In genomic region chr5:159331099-159331973, GRCh38 we compare ENCODE assay signal across 9 cellular contexts. TPM values are rescaled to one million over a fixed set of nuclear protein-coding genes. Genes with fewer than 3 reads are reported as not detected.
DNase-seq lines count a peak whose midpoint lies in the region; ATAC-seq and TF ChIP-seq lines count a peak whose summit lies in the region.
"Had no signal": no experiment of that assay in that cellular context is flagged by ENCODE, and none has a peak within 500 bp of the region (broad histone marks: within the 10 kb centered on the region; RNA-seq: fewer than 3 reads in every experiment).

No MANE protein-coding gene starts in this region.

- DNase-seq in HAP-1 (ENCODE audit: low spot score in 2 of 2) (peak; percentile 34 to 83), NCI-H460 (ENCODE audit: extremely low read depth, low read depth) (peak; percentile 36), mesendoderm (peak; percentile 64)
- DNase-seq in activated CD4-positive, alpha-beta T cell treated with anti-CD3 and anti-CD28 coated beads, Interleukin-2, amount 50 U/mL, for 48 hours, result peak; percentile 85 to 86
- DNase-seq in effector CD4-positive, alpha-beta T cell, result peak; percentile 66
- DNase-seq in stimulated activated CD8-positive, alpha-beta memory T cell treated with anti-CD3 and anti-CD28 coated beads, Interleukin-2, amount 100 ng/mL, for 48 hours (ENCODE audit: low read depth in 2 of 2), result peak; percentile 51 to 73

- H4K8ac ChIP-seq in mesendoderm (ENCODE audit: low read depth, low read length), result no peak overlapping the region

- H3K23ac ChIP-seq in mesendoderm (ENCODE audit: low read length), result no peak overlapping the region

- peaks cover 3% of the 10 kb centered on the region; the same call in 1 of the 2 replicates for H3K4me1 ChIP-seq in HAP-1
- H3K4me1 ChIP-seq in mesendoderm (ENCODE audit: control insufficient read depth, low read depth, low read length), result no peaks in the 10 kb centered on the region

- H3K9ac ChIP-seq in mesendoderm (ENCODE audit: low read length), result peak overlapping the region; percentile 60

- H3K79me1 ChIP-seq in mesendoderm (ENCODE audit: low read length), result no peaks in the 10 kb centered on the region

- peak overlapping the region; percentile 94 for H3K4ac ChIP-seq in mesendoderm (ENCODE audit: low read depth, low read length)

- H2BK120ac ChIP-seq in mesendoderm (ENCODE audit: low read depth, low read length), result peak overlapping the region; percentile 95

- no peaks in the 10 kb centered on the region for H3K9me3 ChIP-seq in HAP-1

- H3K4me2 ChIP-seq in mesendoderm (ENCODE audit: low read length), result peak overlapping the region; percentile 4

- H2AK5ac ChIP-seq in mesendoderm (ENCODE audit: low read length), result no peak overlapping the region

- TF ChIP-seq POLR2A in GM18505 (IDR thresholded peaks at IDR 0.05; ENCODE audit: borderline replicate concordance, extremely low read depth, insufficient read depth, insufficient read length), result no peak

- H3K36me3 ChIP-seq in HAP-1 (replicated peaks) (no peaks in the 10 kb centered on the region), mesendoderm (ENCODE audit: control insufficient read depth, insufficient read depth, low read length) (no peaks in the 10 kb centered on the region)

- H2BK5ac ChIP-seq in mesendoderm (ENCODE audit: low read length), result no peak overlapping the region

- H3K4me3 ChIP-seq in GM08714 (ENCODE audit: low read length), result peak overlapping the region; percentile 16; the same call in 1 of the 2 replicates
- H3K4me3 ChIP-seq in HAP-1, result peak overlapping the region; percentile 50
- no peak overlapping the region for H3K4me3 ChIP-seq in mesendoderm (ENCODE audit: low read length)

- H3K56ac ChIP-seq in mesendoderm (ENCODE audit: low read length), result peak overlapping the region; percentile 88

- no peaks in the 10 kb centered on the region for H3K79me2 ChIP-seq in mesendoderm (ENCODE audit: control insufficient read depth, insufficient read depth, low read length)

- peak overlapping the region; percentile 93 for H3K18ac ChIP-seq in mesendoderm (ENCODE audit: low read length)

- H2BK15ac ChIP-seq in mesendoderm (replicated peaks; ENCODE audit: low read depth), result peak overlapping the region; percentile 64

- no peak for ATAC-seq in GM18505 (IDR thresholded peaks at IDR 0.05; ENCODE audit: unreplicated experiment)

- no peak overlapping the region for H3K27ac ChIP-seq in mesendoderm (ENCODE audit: low read depth, low read length)

- H4K5ac ChIP-seq in mesendoderm (ENCODE audit: low read length), result no peak overlapping the region

- in situ Hi-C loops in HAP-1 (cut with MboI; ENCODE audit: low sequenced_read_pairs), result no loop called here

- WGBS in mesendoderm (ENCODE audit: extremely low coverage, insufficient coverage, low lambda C conversion rate), result no CpG with 5 or more reads among the region's 50 CpGs

- H3K27me3 ChIP-seq in HAP-1 (ENCODE audit: low read depth) (peaks cover 21% of the 10 kb centered on the region; the same call in 1 of the 2 replicates), mesendoderm (ENCODE audit: insufficient read depth, low read length, poor library complexity) (no peaks in the 10 kb centered on the region)

RNA-seq across cellular contexts. Expression of gene IL12B, which starts 1.0 kb away (rescaled TPM):
- total RNA-seq in NCI-H460 (2014; rRNA removed; shearing (Covaris generic)), result not detected in 2 replicates
- not detected in 2 replicates for polyA plus RNA-seq in NCI-H460 (2014; cell fraction: nucleus; rRNA removed)
- polyA plus RNA-seq in mesendoderm (2013, experiment 1 of 2), result 0.01 TPM
- polyA plus RNA-seq in mesendoderm (2013, experiment 2 of 2), result 0.03 TPM
- total RNA-seq: pulmonary artery endothelial cell had no signal
